Comparison of ENCODE assay signal across 9 cellular contexts in genomic region chr14:30355431-30355913, GRCh38.
DNase-seq lines count a peak whose midpoint lies in the region; ATAC-seq and TF ChIP-seq lines count a peak whose summit lies in the region.
"Had no signal": no experiment of that assay in that cellular context is flagged by ENCODE, and none has a peak within 500 bp of the region (broad histone marks: within the 10 kb centered on the region; RNA-seq: fewer than 3 reads in every experiment).

No MANE protein-coding gene starts in this region.

- no peaks in the 10 kb centered on the region for H3K27me3 Mint-ChIP-seq in activated T-helper 1 cell treated with anti-CD3 and anti-CD28 coated beads, Interleukin-12 subunit alpha, Interleukin-12 subunit beta, Interleukin-2, Interleukin-4 antibody, amounts not matched to agents 30 ng/mL and 10 ng/mL and 1 ng/mL, durations not matched to agents 14 hours and 24 hours and 36 hours (ENCODE audit: insufficient read depth)

- no peaks in the 10 kb centered on the region for H3K36me3 Mint-ChIP-seq in activated T-helper 1 cell treated with anti-CD3 and anti-CD28 coated beads, Interleukin-12 subunit alpha, Interleukin-12 subunit beta, Interleukin-2, Interleukin-4 antibody, amounts not matched to agents 30 ng/mL and 10 ng/mL and 1 ng/mL, durations not matched to agents 14 hours and 24 hours and 36 hours (ENCODE audit: low read depth)

- intact Hi-C loops in activated T-helper 1 cell treated with anti-CD3 and anti-CD28 coated beads, Interleukin-12 subunit alpha, Interleukin-12 subunit beta, Interleukin-2, Interleukin-4 antibody, amounts not matched to agents 30 ng/mL and 10 ng/mL and 1 ng/mL, durations not matched to agents 14 hours and 24 hours and 36 hours (cut with micrococcal nuclease), result loop anchor here (1.0 kb wide), 2 partner anchors 21 to 68 kb away; no protein-coding TSS in a partner anchor
- intact Hi-C loops in mucosa of descending colon (cut with DNase I, micrococcal nuclease), result no loop called here

- H3K4me3 Mint-ChIP-seq in activated T-helper 1 cell treated with anti-CD3 and anti-CD28 coated beads, Interleukin-12 subunit alpha, Interleukin-12 subunit beta, Interleukin-2, Interleukin-4 antibody, amounts not matched to agents 30 ng/mL and 10 ng/mL and 1 ng/mL, durations not matched to agents 14 hours and 24 hours and 36 hours, result peak overlapping the region; percentile 3

- peaks cover 22% of the 10 kb centered on the region for H3K4me1 Mint-ChIP-seq in activated T-helper 1 cell treated with anti-CD3 and anti-CD28 coated beads, Interleukin-12 subunit alpha, Interleukin-12 subunit beta, Interleukin-2, Interleukin-4 antibody, amounts not matched to agents 30 ng/mL and 10 ng/mL and 1 ng/mL, durations not matched to agents 14 hours and 24 hours and 36 hours (ENCODE audit: low read depth)

- DNase-seq in GM06990 (ENCODE audit: extremely low read depth, insufficient read length) (peak; percentile 37), NCI-H2171 treated with DMSO at 0.1 percent for 48 hours (lab: John Stamatoyannopoulos, UW) (no peak), GOT3 (lab: John Stamatoyannopoulos, UW) (no peak), mucosa of descending colon (no peak)
- DNase-seq in activated T-helper 1 cell treated with anti-CD3 and anti-CD28 coated beads, Interleukin-12 subunit alpha, Interleukin-12 subunit beta, Interleukin-2, Interleukin-4 antibody, amounts not matched to agents 30 ng/mL and 10 ng/mL and 1 ng/mL, durations not matched to agents 14 hours and 24 hours and 36 hours (ENCODE audit: low spot score), result no peak
- no peak for DNase-seq in activated CD8-positive, alpha-beta memory T cell treated with anti-CD3 and anti-CD28 coated beads, Interleukin-2, amount 50 U/mL, for 48 hours

- H3K4me1 ChIP-seq in mucosa of descending colon (ENCODE audit: low read depth), result no peaks in the 10 kb centered on the region

- peak overlapping the region; percentile 74 for H3K27ac Mint-ChIP-seq in activated T-helper 1 cell treated with anti-CD3 and anti-CD28 coated beads, Interleukin-12 subunit alpha, Interleukin-12 subunit beta, Interleukin-2, Interleukin-4 antibody, amounts not matched to agents 30 ng/mL and 10 ng/mL and 1 ng/mL, durations not matched to agents 14 hours and 24 hours and 36 hours

- TF ChIP-seq CTCF in GM06990 (IDR thresholded peaks at IDR 0.05; ENCODE audit: insufficient read depth, low read length, poor library complexity, severe bottlenecking), result no peak
- TF ChIP-seq CTCF in mucosa of descending colon (IDR thresholded peaks at IDR 0.05), result no peak

- H3K36me3 ChIP-seq in GM06990 (ENCODE audit: control insufficient read depth, insufficient read depth, low read length) (no peaks in the 10 kb centered on the region), mucosa of descending colon (ENCODE audit: low read depth) (no peaks in the 10 kb centered on the region)
- H3K36me3 ChIP-seq: neutrophil had no signal

- H3K9me3 ChIP-seq in mucosa of descending colon, result no peaks in the 10 kb centered on the region
- H3K9me3 ChIP-seq: neutrophil had no signal

- H3K4me3 ChIP-seq in GM06990 (replicated peaks; ENCODE audit: low read depth, low read length) (no peak overlapping the region), mucosa of descending colon (no peak overlapping the region)

- H3K9me3 Mint-ChIP-seq in activated T-helper 1 cell treated with anti-CD3 and anti-CD28 coated beads, Interleukin-12 subunit alpha, Interleukin-12 subunit beta, Interleukin-2, Interleukin-4 antibody, amounts not matched to agents 30 ng/mL and 10 ng/mL and 1 ng/mL, durations not matched to agents 14 hours and 24 hours and 36 hours, result peaks cover 4% of the 10 kb centered on the region

- no peaks in the 10 kb centered on the region for H3K27me3 ChIP-seq in GM06990 (replicated peaks; ENCODE audit: control insufficient read depth, insufficient read depth, low read length)

- ATAC-seq in GM19324 (IDR thresholded peaks at IDR 0.05; ENCODE audit: low FRiP score, unreplicated experiment) (peak; percentile 90), HG03066 (IDR thresholded peaks at IDR 0.05; ENCODE audit: low read depth, unreplicated experiment) (peak; percentile 66), mucosa of descending colon (no peak)
